Comparison of ENCODE assay signal across 1 cellular context in genomic region chr1:38071530-38072266, GRCh38.
TF ChIP-seq lines count a peak whose summit lies in the region.

No MANE protein-coding gene starts in this region.

TF ChIP-seq in GM23338, 12 proteins besides CTCF, POLR2A, EP300 and RAD21 (continued from another document):
- TF ChIP-seq ZNF462 (CRISPR knock-in tag; IDR thresholded peaks at IDR 0.05) = no peak
- no peak for TF ChIP-seq ZNF331 (CRISPR knock-in tag; IDR thresholded peaks at IDR 0.05; ENCODE audit: low read depth)
- no peak for TF ChIP-seq ETS1 (IDR thresholded peaks at IDR 0.05)
- no peak for TF ChIP-seq NANOG (IDR thresholded peaks at IDR 0.05; ENCODE audit: borderline replicate concordance)
